ENCODE assay signal across 8 cellular contexts in genomic region chr17:1485748-1486376, GRCh38. TPM values are rescaled to one million over a fixed set of nuclear protein-coding genes. Genes with fewer than 3 reads are reported as not detected.
A peak's percentile ranks its signal among the peaks of the same experiment; 100 is the strongest.
DNase-seq lines count a peak whose midpoint lies in the region; ATAC-seq and TF ChIP-seq lines count a peak whose summit lies in the region.

No MANE protein-coding gene starts in this region.

- H3K4me3 Mint-ChIP-seq in brain = peak overlapping the region in 3 of 5 experiments; percentile 61 to 77 (median 70)

- peaks cover 3% of the 10 kb centered on the region for H3K27me3 Mint-ChIP-seq in brain

- peaks cover 0 to 2% (median 0%) of the 10 kb centered on the region in 5 experiments for H3K9me3 Mint-ChIP-seq in brain

- H3K4me1 Mint-ChIP-seq in brain = peaks cover 42% of the 10 kb centered on the region

- peak; percentile 22 for ATAC-seq in HG02981 (IDR thresholded peaks at IDR 0.05; ENCODE audit: unreplicated experiment)

- no peak overlapping the region for H3K27ac Mint-ChIP-seq in brain

- no peak for TF ChIP-seq CTCF in brain (conservative IDR thresholded peaks at IDR 0.05)

- peaks cover 29% of the 10 kb centered on the region for H3K36me3 Mint-ChIP-seq in brain

- DNase-seq in ELR (ENCODE audit: low read depth) = peak; percentile 72
- DNase-seq in T-helper 22 cell (ENCODE audit: low read depth) = peak; percentile 72
- DNase-seq in iPS-NIHi11 (ENCODE audit: low spot score) = peak; percentile 69
- DNase-seq in stimulated activated CD4-positive, alpha-beta T cell treated with anti-CD3 and anti-CD28 coated beads, Interleukin-1b, Interleukin-23, amount 100 ng/mL, for 24 hours (ENCODE audit: low read depth in 4 of 4, low spot score in 1 of 4) = peak in 3 of 4 experiments; percentile 33 to 50 (median 47)
- no peak for DNase-seq in NCI-H1930 (lab: John Stamatoyannopoulos, UW)
- no peak for DNase-seq in NCI-H1105 treated with DMSO at 0.1 percent for 48 hours (lab: John Stamatoyannopoulos, UW)

RNA-seq across cellular contexts. Expression of gene MYO1C, which starts 6.6 kb away (rescaled TPM):
- polyA plus RNA-seq in brain (ENCODE audit: insufficient read depth, low read depth, low replicate concordance) = 12.8 TPM

RNA-seq across cellular contexts. Expression of gene CRK, which starts 29.8 kb away (rescaled TPM):
- polyA plus RNA-seq in brain (ENCODE audit: insufficient read depth, low read depth, low replicate concordance) = 32.2 TPM

RNA-seq across cellular contexts. Expression of gene INPP5K, which starts 30.6 kb away (rescaled TPM):
- polyA plus RNA-seq in brain (ENCODE audit: insufficient read depth, low read depth, low replicate concordance) = 50.0 TPM

Comparison
In these comparisons a context has a peak if more than half of its experiments do, and no peak if none do; other contexts are left out.
1. DNase-seq: peak in ELR (single experiment), T-helper 22 cell (single experiment), iPS-NIHi11 (single experiment) and stimulated activated CD4-positive, alpha-beta T cell treated with anti-CD3 and anti-CD28 coated beads, Interleukin-1b, Interleukin-23, amount 100 ng/mL, for 24 hours (3 of 4); none in NCI-H1930 (0 of 2) and NCI-H1105 treated with DMSO at 0.1 percent for 48 hours (single experiment).